8 cellular contexts compared by ENCODE assay signal in the genomic region with DNA sequence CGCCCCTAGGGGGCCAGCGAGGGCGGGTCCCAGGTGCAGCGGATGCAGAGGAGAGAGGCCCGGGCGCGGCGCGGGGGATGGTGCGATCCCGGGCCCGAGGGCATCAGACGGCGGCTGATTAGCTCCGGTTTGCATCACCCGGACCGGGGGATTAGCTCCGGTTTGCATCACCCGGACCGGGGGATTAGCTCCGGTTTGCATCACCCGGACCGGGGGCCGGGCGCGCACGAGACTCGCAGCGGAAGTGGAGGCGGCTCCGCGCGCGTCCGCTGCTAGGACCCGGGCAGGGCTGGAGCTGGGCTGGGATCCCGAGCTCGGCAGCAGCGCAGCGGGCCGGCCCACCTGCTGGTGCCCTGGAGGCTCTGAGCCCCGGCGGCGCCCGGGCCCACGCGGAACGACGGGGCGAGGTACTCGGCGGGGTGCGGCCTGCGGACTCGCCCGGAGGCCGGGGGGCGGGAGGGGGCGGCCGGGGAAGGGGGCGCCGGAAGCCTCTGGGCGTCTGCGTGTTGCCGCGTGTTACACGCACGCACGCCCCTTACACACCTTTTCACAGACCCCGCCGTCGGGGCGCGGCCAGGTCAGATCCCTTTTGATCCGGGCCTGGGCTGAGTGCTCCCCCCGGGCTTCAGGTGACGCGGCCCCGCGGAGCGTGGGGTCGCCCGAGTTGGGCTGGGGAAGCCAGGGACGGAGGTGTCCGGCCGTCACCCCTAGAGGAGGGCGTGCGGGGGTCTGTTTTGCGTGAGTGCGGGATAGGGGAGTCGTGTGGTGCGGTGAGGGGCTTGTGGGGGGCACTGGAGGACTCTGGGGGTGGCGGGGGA. TPM values are rescaled to one million over a fixed set of nuclear protein-coding genes. Genes with fewer than 3 reads are reported as not detected.
DNase-seq lines count a peak whose midpoint lies in the region; ATAC-seq and TF ChIP-seq lines count a peak whose summit lies in the region.

No MANE protein-coding gene starts in this region.

- H3K4me3 ChIP-seq in coronary artery, result peak overlapping the region; percentile 79
- peak overlapping the region; percentile 31 for H3K4me3 ChIP-seq in lower leg skin (ENCODE audit: low read depth, poor library complexity, severe bottlenecking)

- peak; percentile 41 to 74 (median 46) for DNase-seq in NCI-H1417 (lab: John Stamatoyannopoulos, UW)
- no peak for DNase-seq in NCI-H1417 treated with DMSO at 0.1 percent for 48 hours (lab: John Stamatoyannopoulos, UW)
- peak; percentile 87 for DNase-seq in NCI-H146 (lab: John Stamatoyannopoulos, UW)
- DNase-seq in activated CD4-positive, alpha-beta T cell treated with anti-CD3 and anti-CD28 coated beads for 1 hour, result peak; percentile 41
- DNase-seq in coronary artery (ENCODE audit: low spot score), result no peak
- peak in 1 of 2 donors; percentile 92 for DNase-seq in lower leg skin (ENCODE audit: low spot score in 2 of 2)
- peak; percentile 25 for DNase-seq in stimulated activated CD8-positive, alpha-beta memory T cell treated with anti-CD3 and anti-CD28 coated beads, Interleukin-12 subunit alpha, Interleukin-12 subunit beta, amount 100 ng/mL, for 24 hours (ENCODE audit: extremely low read depth)

- peak; percentile 50 for ATAC-seq in HG02571 (IDR thresholded peaks at IDR 0.05; ENCODE audit: unreplicated experiment)

- 1% methylated on average over 25 to 59 of the region's 93 CpGs for WGBS in lower leg skin, 2 donors

- TF ChIP-seq CTCF in coronary artery (IDR thresholded peaks at IDR 0.05) (no peak), lower leg skin (IDR thresholded peaks at IDR 0.05) (no peak)

- H3K27ac ChIP-seq in coronary artery, result peak overlapping the region in 1 of 2 donors; percentile 43

- TF ChIP-seq POLR2A in lower leg skin (IDR thresholded peaks at IDR 0.05), result no peak

- intact Hi-C loops in lower leg skin (cut with DNase I; ENCODE audit: low total_unique reads), result no loop called here

RNA-seq across cellular contexts. Expression of a gene that starts 0.4 kb away (rescaled TPM):
- 10 to 100 TPM; 20.6 to 35.2 (median 27.5) TPM for total RNA-seq in lower leg skin

RNA-seq across cellular contexts. Expression of a gene that starts 27.1 kb away (rescaled TPM):
- 10 to 100 TPM; 65.2 to 90.1 (median 77.1) TPM for total RNA-seq in lower leg skin

RNA-seq across cellular contexts. Expression of a gene that starts 34.1 kb away (rescaled TPM):
- total RNA-seq in lower leg skin, result 10 to 100 TPM in 2 of 4 donors, 1 to 10 TPM in 2; 4.4 to 16.6 (median 9.9) TPM

RNA-seq across cellular contexts. Expression of a gene that starts 55.6 kb away (rescaled TPM):
- 1 to 10 TPM; 4.7 to 9.9 (median 5.4) TPM for total RNA-seq in lower leg skin

Comparison
In these comparisons a context has a peak if more than half of its experiments do, and no peak if none do; other contexts are left out.
1. DNase-seq: peak in NCI-H1417 (3 of 3), NCI-H146 (single experiment), activated CD4-positive, alpha-beta T cell treated with anti-CD3 and anti-CD28 coated beads for 1 hour (single experiment) and stimulated activated CD8-positive, alpha-beta memory T cell treated with anti-CD3 and anti-CD28 coated beads, Interleukin-12 subunit alpha, Interleukin-12 subunit beta, amount 100 ng/mL, for 24 hours (single experiment); none in NCI-H1417 treated with DMSO at 0.1 percent for 48 hours (single experiment) and coronary artery (single experiment).